Comparison of ENCODE assay signal across 14 cellular contexts in the genomic region with DNA sequence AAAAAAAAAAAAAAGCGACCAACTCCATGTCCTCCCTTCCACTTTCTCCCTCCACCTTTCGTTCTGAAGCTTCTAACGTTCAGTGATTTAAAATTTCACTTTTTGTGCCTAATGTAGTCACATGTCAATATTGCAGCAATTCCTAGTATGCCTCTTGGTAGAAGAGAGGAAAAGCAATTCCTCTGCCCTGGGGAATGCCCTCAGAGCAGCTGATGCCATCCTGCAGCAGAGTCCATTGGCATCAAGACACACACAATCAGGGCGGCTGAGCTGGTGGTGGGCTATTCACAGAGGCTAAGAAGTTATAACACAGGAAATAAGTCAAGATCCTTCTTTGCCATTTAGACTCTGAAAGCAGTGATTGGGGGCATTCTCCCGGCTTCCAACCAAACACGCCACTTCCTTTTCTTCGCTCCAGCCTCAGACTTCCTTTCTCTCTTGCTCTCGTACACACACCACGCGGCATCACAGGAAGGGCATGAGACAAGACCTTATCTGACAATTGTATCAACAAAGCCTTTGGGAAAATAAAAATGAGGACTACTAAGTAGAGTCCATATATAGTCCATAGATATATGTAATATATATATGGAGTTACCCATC.
A peak's percentile ranks its signal among the peaks of the same experiment; 100 is the strongest.
DNase-seq lines count a peak whose midpoint lies in the region; ATAC-seq, FAIRE-seq and TF ChIP-seq lines count a peak whose summit lies in the region.
"Had no signal": no experiment of that assay in that cellular context is flagged by ENCODE, and none has a peak within 500 bp of the region (broad histone marks: within the 10 kb centered on the region; RNA-seq: fewer than 3 reads in every experiment).

No MANE protein-coding gene starts in this region.

- H3K4me1 ChIP-seq in heart right ventricle (peaks cover 4 to 33% (median 19%) of the 10 kb centered on the region in 9 donors), mesodermal cell (ENCODE audit: control insufficient read depth, insufficient read depth, low read length, poor library complexity, severe bottlenecking) (peaks cover 22% of the 10 kb centered on the region), vagina (peaks cover 19% of the 10 kb centered on the region)
- H3K4me1 ChIP-seq: colonic mucosa, thyroid gland had no signal

- H3K4me3 ChIP-seq in heart right ventricle (no peak overlapping the region), mesodermal cell (ENCODE audit: extremely low read depth, insufficient read depth, low read length, poor library complexity, severe bottlenecking) (no peak overlapping the region), vagina (no peak overlapping the region)
- H3K4me3 ChIP-seq: colonic mucosa, thyroid gland had no signal

- no peak for DNase-seq in heart right ventricle
- DNase-seq in Right ventricle myocardium inferior (ENCODE audit: missing footprints), result no peak
- DNase-seq in chondrocyte (ENCODE audit: low spot score), result no peak
- DNase-seq in vagina (ENCODE audit: extremely low spot score in 2 of 2), result no peak
- DNase-seq in type B pancreatic cell (ENCODE audit: extremely low spot score, unreplicated experiment), result no peak
- no peak for DNase-seq in D721Med (ENCODE audit: insufficient read length, low spot score)
- no peak for DNase-seq in dedifferentiated amniotic fluid mesenchymal stem cell (ENCODE audit: extremely low spot score)
- DNase-seq: activated CD4-positive, alpha-beta T cell treated with anti-CD3 and anti-CD28 coated beads for 4 hours; activated naive CD4-positive, alpha-beta T cell treated with Interleukin-2 at 50 U/mL for 16 hours; colonic mucosa; SK-N-SH; thyroid gland had no signal

- no peak for FAIRE-seq in D721Med (lab: Jason Lieb, UNC)

- ATAC-seq in heart right ventricle, result peak in 6 of 8 donors; percentile 38 to 69 (median 52)
- ATAC-seq in Right ventricle myocardium inferior, result no peak

- intact Hi-C loops in heart right ventricle (cut with DNase I), result no loop called here
- intact Hi-C loops in Right ventricle myocardium inferior (cut with DNase I), result no loop called here
- intact Hi-C loops in vagina (cut with DNase I), result no loop called here

- H3K27ac ChIP-seq in heart right ventricle, result peak overlapping the region in 3 of 10 donors; percentile 42 to 61 (median 53)
- H3K27ac ChIP-seq in mesodermal cell (ENCODE audit: low read depth, low read length, severe bottlenecking), result peak overlapping the region; percentile 62
- H3K27ac ChIP-seq in vagina, result peak overlapping the region; percentile 47
- H3K27ac ChIP-seq: colonic mucosa, thyroid gland had no signal

- TF ChIP-seq CTCF in heart right ventricle (IDR thresholded peaks at IDR 0.05), result no peak
- no peak for TF ChIP-seq CTCF in chondrocyte (IDR thresholded peaks at IDR 0.05)
- TF ChIP-seq CTCF in vagina (IDR thresholded peaks at IDR 0.05), result no peak
- TF ChIP-seq CTCF in type B pancreatic cell (conservative IDR thresholded peaks at IDR 0.05), result no peak
- no peak for TF ChIP-seq CTCF in D721Med (IDR thresholded peaks at IDR 0.05; ENCODE audit: insufficient read depth, missing control alignments)

- H3K9me3 ChIP-seq in heart right ventricle (no peaks in the 10 kb centered on the region), mesodermal cell (ENCODE audit: control insufficient read depth, low read length) (no peaks in the 10 kb centered on the region), vagina (no peaks in the 10 kb centered on the region)
- H3K9me3 ChIP-seq: colonic mucosa, SK-N-SH, thyroid gland had no signal

- H3K27me3 Mint-ChIP-seq in chondrocyte (ENCODE audit: low read depth), result no peaks in the 10 kb centered on the region
- no peaks in the 10 kb centered on the region for H3K27me3 Mint-ChIP-seq in type B pancreatic cell

- TF ChIP-seq POLR2A in vagina (IDR thresholded peaks at IDR 0.05), result no peak

- peaks cover 22% of the 10 kb centered on the region for H3K4me1 Mint-ChIP-seq in chondrocyte (ENCODE audit: low read depth)
- H3K4me1 Mint-ChIP-seq in type B pancreatic cell (ENCODE audit: unreplicated experiment), result no peaks in the 10 kb centered on the region
- H3K4me1 Mint-ChIP-seq: memory B cell had no signal

- H3K4me3 Mint-ChIP-seq in chondrocyte (ENCODE audit: unreplicated experiment) (peak overlapping the region; percentile 29), type B pancreatic cell (no peak overlapping the region)
- H3K4me3 Mint-ChIP-seq: memory B cell had no signal

- no peaks in the 10 kb centered on the region for H3K9me3 Mint-ChIP-seq in chondrocyte (ENCODE audit: low read depth)
- peaks cover 4% of the 10 kb centered on the region for H3K9me3 Mint-ChIP-seq in type B pancreatic cell
- H3K9me3 Mint-ChIP-seq: memory B cell had no signal

- H3K36me3 ChIP-seq in heart right ventricle (no peaks in the 10 kb centered on the region), mesodermal cell (ENCODE audit: control insufficient read depth, insufficient read depth, low read length) (no peaks in the 10 kb centered on the region), vagina (no peaks in the 10 kb centered on the region)
- H3K36me3 ChIP-seq: colonic mucosa, thyroid gland had no signal

- H3K27ac Mint-ChIP-seq in chondrocyte (ENCODE audit: unreplicated experiment) (peak overlapping the region; percentile 73), type B pancreatic cell (no peak overlapping the region)
- H3K27ac Mint-ChIP-seq: memory B cell had no signal

- H3K27me3 ChIP-seq in heart right ventricle (no peaks in the 10 kb centered on the region), vagina (no peaks in the 10 kb centered on the region)
- H3K27me3 ChIP-seq: colonic mucosa, thyroid gland had no signal

- H3K36me3 Mint-ChIP-seq in chondrocyte (ENCODE audit: low read depth) (no peaks in the 10 kb centered on the region), type B pancreatic cell (no peaks in the 10 kb centered on the region)
- H3K36me3 Mint-ChIP-seq: memory B cell had no signal

- 56 to 57% methylated on average over 10 of the region's 10 CpGs for WGBS in heart right ventricle, 2 donors
- 56 to 63% methylated on average over 3 of the region's 10 CpGs for WGBS in mesodermal cell (ENCODE audit: insufficient coverage in 2 of 2), 2 experiments
